1 cellular context compared by ENCODE assay signal in the genomic region with DNA sequence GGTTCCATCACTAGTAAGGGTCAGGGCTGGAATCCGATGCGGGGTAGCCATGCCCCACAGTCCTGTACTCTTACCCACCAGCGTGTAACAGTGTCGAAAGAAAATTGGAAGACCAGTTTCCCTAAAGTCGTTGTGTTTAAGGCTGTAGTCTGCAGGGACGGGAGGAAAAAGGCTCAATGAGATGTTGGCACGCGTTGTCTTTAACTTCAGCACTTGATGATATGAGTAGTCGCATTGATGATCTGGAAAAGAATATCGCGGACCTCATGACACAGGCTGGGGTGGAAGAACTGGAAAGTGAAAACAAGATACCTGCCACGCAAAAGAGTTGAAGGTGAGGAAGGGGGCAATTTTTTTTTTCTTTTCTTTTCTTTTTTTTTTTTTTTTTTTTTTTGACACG.
TF ChIP-seq lines count a peak whose summit lies in the region.

No MANE protein-coding gene starts in this region.

TF ChIP-seq in K562, 482 proteins besides CTCF, POLR2A, EP300 and RAD21:
- no peak for TF ChIP-seq RBM14 (IDR thresholded peaks at IDR 0.05; ENCODE audit: borderline replicate concordance, insufficient read depth, low read depth, low read length)
- no peak for TF ChIP-seq ZNF76 (CRISPR knock-in tag; IDR thresholded peaks at IDR 0.05; ENCODE audit: borderline replicate concordance)
- TF ChIP-seq, protein P1, sequence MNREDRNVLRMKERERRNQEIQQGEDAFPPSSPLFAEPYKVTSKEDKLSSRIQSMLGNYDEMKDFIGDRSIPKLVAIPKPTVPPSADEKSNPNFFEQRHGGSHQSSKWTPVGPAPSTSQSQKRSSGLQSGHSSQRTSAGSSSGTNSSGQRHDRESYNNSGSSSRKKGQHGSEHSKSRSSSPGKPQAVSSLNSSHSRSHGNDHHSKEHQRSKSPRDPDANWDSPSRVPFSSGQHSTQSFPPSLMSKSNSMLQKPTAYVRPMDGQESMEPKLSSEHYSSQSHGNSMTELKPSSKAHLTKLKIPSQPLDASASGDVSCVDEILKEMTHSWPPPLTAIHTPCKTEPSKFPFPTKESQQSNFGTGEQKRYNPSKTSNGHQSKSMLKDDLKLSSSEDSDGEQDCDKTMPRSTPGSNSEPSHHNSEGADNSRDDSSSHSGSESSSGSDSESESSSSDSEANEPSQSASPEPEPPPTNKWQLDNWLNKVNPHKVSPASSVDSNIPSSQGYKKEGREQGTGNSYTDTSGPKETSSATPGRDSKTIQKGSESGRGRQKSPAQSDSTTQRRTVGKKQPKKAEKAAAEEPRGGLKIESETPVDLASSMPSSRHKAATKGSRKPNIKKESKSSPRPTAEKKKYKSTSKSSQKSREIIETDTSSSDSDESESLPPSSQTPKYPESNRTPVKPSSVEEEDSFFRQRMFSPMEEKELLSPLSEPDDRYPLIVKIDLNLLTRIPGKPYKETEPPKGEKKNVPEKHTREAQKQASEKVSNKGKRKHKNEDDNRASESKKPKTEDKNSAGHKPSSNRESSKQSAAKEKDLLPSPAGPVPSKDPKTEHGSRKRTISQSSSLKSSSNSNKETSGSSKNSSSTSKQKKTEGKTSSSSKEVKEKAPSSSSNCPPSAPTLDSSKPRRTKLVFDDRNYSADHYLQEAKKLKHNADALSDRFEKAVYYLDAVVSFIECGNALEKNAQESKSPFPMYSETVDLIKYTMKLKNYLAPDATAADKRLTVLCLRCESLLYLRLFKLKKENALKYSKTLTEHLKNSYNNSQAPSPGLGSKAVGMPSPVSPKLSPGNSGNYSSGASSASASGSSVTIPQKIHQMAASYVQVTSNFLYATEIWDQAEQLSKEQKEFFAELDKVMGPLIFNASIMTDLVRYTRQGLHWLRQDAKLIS (CRISPR knock-in tag; IDR thresholded peaks at IDR 0.05): no peak
- TF ChIP-seq CBFB (CRISPR knock-in tag; IDR thresholded peaks at IDR 0.05): no peak
- TF ChIP-seq L3MBTL2 (IDR thresholded peaks at IDR 0.05): no peak
- no peak for TF ChIP-seq SIRT6 (IDR thresholded peaks at IDR 0.05; ENCODE audit: low read depth, low read length)
- no peak for TF ChIP-seq IFI16 (CRISPR knock-in tag; IDR thresholded peaks at IDR 0.05)
- no peak for TF ChIP-seq ZNF274 (IDR thresholded peaks at IDR 0.05; ENCODE audit: borderline replicate concordance, low read depth, low read length)
- TF ChIP-seq, protein P2, sequence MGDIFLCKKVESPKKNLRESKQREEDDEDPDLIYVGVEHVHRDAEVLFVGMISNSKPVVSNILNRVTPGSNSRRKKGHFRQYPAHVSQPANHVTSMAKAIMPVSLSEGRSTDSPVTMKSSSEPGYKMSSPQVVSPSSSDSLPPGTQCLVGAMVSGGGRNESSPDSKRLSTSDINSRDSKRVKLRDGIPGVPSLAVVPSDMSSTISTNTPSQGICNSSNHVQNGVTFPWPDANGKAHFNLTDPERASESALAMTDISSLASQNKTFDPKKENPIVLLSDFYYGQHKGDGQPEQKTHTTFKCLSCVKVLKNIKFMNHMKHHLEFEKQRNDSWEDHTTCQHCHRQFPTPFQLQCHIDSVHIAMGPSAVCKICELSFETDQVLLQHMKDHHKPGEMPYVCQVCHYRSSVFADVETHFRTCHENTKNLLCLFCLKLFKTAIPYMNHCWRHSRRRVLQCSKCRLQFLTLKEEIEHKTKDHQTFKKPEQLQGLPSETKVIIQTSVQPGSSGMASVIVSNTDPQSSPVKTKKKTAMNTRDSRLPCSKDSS (IDR thresholded peaks at IDR 0.05; ENCODE audit: low read depth, partially characterized antibody): no peak
- TF ChIP-seq, protein P3, sequence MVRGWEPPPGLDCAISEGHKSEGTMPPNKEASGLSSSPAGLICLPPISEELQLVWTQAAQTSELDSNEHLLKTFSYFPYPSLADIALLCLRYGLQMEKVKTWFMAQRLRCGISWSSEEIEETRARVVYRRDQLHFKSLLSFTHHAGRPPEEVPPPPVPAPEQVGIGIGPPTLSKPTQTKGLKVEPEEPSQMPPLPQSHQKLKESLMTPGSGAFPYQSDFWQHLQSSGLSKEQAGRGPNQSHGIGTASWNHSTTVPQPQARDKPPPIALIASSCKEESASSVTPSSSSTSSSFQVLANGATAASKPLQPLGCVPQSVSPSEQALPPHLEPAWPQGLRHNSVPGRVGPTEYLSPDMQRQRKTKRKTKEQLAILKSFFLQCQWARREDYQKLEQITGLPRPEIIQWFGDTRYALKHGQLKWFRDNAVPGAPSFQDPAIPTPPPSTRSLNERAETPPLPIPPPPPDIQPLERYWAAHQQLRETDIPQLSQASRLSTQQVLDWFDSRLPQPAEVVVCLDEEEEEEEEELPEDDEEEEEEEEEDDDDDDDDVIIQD (CRISPR knock-in tag; IDR thresholded peaks at IDR 0.05): no peak
- no peak for TF ChIP-seq NFIX (CRISPR knock-in tag; IDR thresholded peaks at IDR 0.05; ENCODE audit: low read depth)
- TF ChIP-seq YBX1 (IDR thresholded peaks at IDR 0.05): no peak
